Comparison of ENCODE assay signal across 8 cellular contexts in the genomic region with DNA sequence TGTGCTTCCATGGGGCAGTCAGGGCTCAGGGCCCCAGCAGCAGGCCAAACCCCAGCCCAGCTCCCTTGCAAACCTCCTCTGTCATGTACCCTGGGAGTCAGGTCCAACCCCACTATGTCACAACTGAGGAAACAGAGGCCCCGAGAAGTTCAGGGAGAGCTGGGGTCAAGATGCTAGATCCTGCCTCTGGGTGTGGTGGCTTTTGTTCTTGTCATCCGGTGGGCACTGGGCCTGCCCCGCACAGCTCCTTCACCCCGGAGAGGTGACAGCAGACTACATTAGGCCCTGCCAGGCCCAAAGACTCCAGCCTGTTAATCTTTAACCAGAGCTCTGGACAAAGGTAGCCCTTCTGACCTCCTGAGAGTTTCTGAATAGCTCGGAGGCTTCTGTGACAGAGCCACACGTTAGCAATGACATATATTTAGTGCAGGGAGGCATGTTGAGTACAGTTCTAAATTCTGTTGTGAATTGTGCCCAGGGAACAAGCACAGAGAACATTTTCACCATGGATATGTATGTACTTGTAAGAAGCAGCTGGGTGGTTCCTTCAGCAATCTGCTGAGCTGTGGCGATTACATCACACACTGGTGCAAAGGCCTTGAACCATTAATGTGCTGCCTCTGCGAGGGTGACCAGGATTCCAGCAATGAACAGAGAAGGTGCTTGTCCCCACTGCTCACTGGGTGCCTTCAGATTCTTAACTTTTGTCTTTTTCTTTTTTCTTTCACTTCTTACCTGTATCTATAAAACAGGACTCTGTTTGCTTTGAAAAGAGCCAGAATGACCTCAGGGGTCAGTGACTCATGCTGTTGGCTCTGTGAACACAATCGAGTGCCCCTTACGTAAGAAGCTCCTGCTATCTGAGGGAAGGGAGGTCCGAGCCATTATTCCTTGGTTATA.
A peak's percentile ranks its signal among the peaks of the same experiment; 100 is the strongest.
DNase-seq lines count a peak whose midpoint lies in the region; ATAC-seq and TF ChIP-seq lines count a peak whose summit lies in the region.

No MANE protein-coding gene starts in this region.

- 3 to 17% methylated on average over 6 to 11 of the region's 11 CpGs for WGBS in body of pancreas, 2 donors
- 48 to 50% methylated on average over 11 of the region's 11 CpGs for WGBS in aorta, 2 donors

- ATAC-seq in GM18867 (IDR thresholded peaks at IDR 0.05; ENCODE audit: unreplicated experiment) (peak; percentile 57), body of pancreas (peak; percentile 82), left lung (peak; percentile 87), aorta (ENCODE audit: low FRiP score) (peak; percentile 81)

- intact Hi-C loops in body of pancreas (cut with DNase I) (no loop called here), left lung (cut with DNase I) (no loop called here), aorta (cut with DNase I) (loop anchor here in 1 of 2 donors (2.0 kb wide), 1 partner anchor 23 kb away; no protein-coding TSS in a partner anchor)

- peak in 2 of 3 donors; percentile 58 to 60 for TF ChIP-seq POLR2A in body of pancreas (IDR thresholded peaks at IDR 0.05)

- H3K4me1 ChIP-seq in body of pancreas (peaks cover 47% of the 10 kb centered on the region), left lung (peaks cover 0 to 24% of the 10 kb centered on the region in 2 donors), aorta (ENCODE audit: control insufficient read depth in 1 of 2, insufficient read depth in 2 of 2, low read length in 2 of 2) (peaks cover 0 to 2% of the 10 kb centered on the region in 2 donors)

- peak overlapping the region; percentile 86 to 95 (median 92) for H3K27ac ChIP-seq in body of pancreas
- H3K27ac ChIP-seq in left lung, result peak overlapping the region; percentile 81
- no peak overlapping the region for H3K27ac ChIP-seq in aorta (ENCODE audit: low read depth in 1 of 2, low read length in 2 of 2)
- H3K27ac ChIP-seq in WERI-Rb-1, result no peak overlapping the region

- TF ChIP-seq CTCF in body of pancreas (IDR thresholded peaks at IDR 0.05) (no peak), left lung (IDR thresholded peaks at IDR 0.05) (no peak), WERI-Rb-1 (IDR thresholded peaks at IDR 0.05; ENCODE audit: low read depth, low read length) (no peak)

- H3K27me3 ChIP-seq in body of pancreas (no peaks in the 10 kb centered on the region), left lung (no peaks in the 10 kb centered on the region), aorta (ENCODE audit: control insufficient read depth in 1 of 2, insufficient read depth in 2 of 2, low read length in 1 of 2) (no peaks in the 10 kb centered on the region), WERI-Rb-1 (ENCODE audit: insufficient read depth, low read depth, severe bottlenecking) (no peaks in the 10 kb centered on the region)

- H3K4me3 ChIP-seq in body of pancreas (no peak overlapping the region), left lung (no peak overlapping the region), aorta (ENCODE audit: low read length in 2 of 2) (no peak overlapping the region), WERI-Rb-1 (ENCODE audit: low read depth, low read length) (no peak overlapping the region)

- H3K36me3 ChIP-seq in body of pancreas (replicated peaks in 1 of 2; ENCODE audit: insufficient read depth in 1 of 2, low read depth in 2 of 2) (no peaks in the 10 kb centered on the region), left lung (no peaks in the 10 kb centered on the region), aorta (ENCODE audit: control insufficient read depth in 1 of 2, insufficient read depth in 2 of 2, low read length in 1 of 2) (no peaks in the 10 kb centered on the region), WERI-Rb-1 (no peaks in the 10 kb centered on the region)

- no peaks in the 10 kb centered on the region for H3K9me3 ChIP-seq in body of pancreas
- peaks cover 0 to 5% of the 10 kb centered on the region in 2 donors for H3K9me3 ChIP-seq in left lung
- no peaks in the 10 kb centered on the region for H3K9me3 ChIP-seq in aorta (ENCODE audit: control insufficient read depth, low read length)
- no peaks in the 10 kb centered on the region for H3K9me3 ChIP-seq in WERI-Rb-1 (ENCODE audit: severe bottlenecking)

- DNase-seq in HPDE6-E6E7 (ENCODE audit: extremely low spot score) (peak; percentile 78), body of pancreas (peak; percentile 74 to 91 (median 82)), left lung (peak in 1 of 2 donors; percentile 69), aorta (peak in 1 of 2 donors; percentile 63), WERI-Rb-1 (no peak), cerebellar nuclear complex (lab: John Stamatoyannopoulos, UW) (no peak)
- DNase-seq in stimulated activated CD4-positive, alpha-beta T cell treated with anti-CD3 and anti-CD28 coated beads, Interleukin-4, amount 100 ng/mL, for 24 hours, result no peak

Comparison
In these comparisons a context has a peak if more than half of its experiments do, and no peak if none do; other contexts are left out.
1. DNase-seq: peak in HPDE6-E6E7 (single experiment) and body of pancreas (4 of 4); none in WERI-Rb-1 (single experiment), cerebellar nuclear complex (0 of 2) and stimulated activated CD4-positive, alpha-beta T cell treated with anti-CD3 and anti-CD28 coated beads, Interleukin-4, amount 100 ng/mL, for 24 hours (single experiment).
2. H3K27ac ChIP-seq: peak in body of pancreas (4 of 4) and left lung (2 of 2); none in aorta (0 of 2) and WERI-Rb-1 (single experiment).
3. Peak in every context shown above with its lines, with median percentiles within 50 percentile points of each other: ATAC-seq.